Comparison of ENCODE assay signal across 8 cellular contexts in the genomic region with DNA sequence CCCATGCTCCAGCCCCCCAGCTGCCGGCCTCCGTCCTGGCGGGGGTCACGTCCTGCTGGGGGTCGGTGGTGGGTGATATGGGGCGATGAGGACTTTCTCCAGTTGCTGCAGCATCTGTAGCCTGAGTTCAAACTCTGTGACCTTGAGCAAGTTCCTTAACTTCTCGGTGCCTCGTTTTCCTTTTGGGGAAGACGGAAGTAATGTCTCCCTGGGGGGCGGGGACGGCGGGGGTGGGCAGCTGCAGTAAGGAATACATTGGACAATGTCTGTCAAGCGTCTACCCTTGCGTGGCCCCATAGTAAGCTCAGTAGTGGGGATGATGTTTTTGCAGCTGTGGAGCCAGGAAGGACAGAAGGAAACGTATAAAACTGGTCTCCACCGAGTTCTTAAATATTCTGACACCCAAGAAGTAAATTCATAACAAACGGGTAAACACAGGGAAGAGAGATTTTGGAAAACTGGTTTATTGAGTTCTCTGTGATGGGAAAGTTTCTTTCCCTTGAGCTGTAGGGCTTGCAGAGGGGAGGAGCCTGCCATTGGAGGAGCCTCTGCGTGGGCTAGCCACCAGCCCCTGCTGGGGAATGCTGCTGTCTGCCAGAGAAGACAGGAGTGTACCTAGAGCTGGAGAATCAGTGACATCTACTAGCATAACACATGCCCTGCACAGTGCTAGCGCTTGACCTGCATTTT. TPM values are rescaled to one million over a fixed set of nuclear protein-coding genes. Genes with fewer than 3 reads are reported as not detected.
DNase-seq lines count a peak whose midpoint lies in the region; ATAC-seq and TF ChIP-seq lines count a peak whose summit lies in the region.

No MANE protein-coding gene starts in this region.

- no TSS peak for BruUV-seq in IMR-90 (replicated peaks; lab: Mats Ljungman, UMichigan)

- H4K5ac ChIP-seq in IMR-90 (ENCODE audit: low read depth, low read length), result no peak overlapping the region; the same call in 1 of the 2 replicates

- WGBS in IMR-90 (ENCODE audit: extremely low coverage in 2 of 2, insufficient read length in 1 of 2), 2 experiments, result 0% methylated on average over 3 of the region's 19 CpGs; no CpG with 5 or more reads in 1 of the 2 experiments

- no peak for TF ChIP-seq CTCF in IMR-90 (conservative IDR thresholded peaks at IDR 0.05; ENCODE audit: low read depth, low read length)

- dilution Hi-C loops in IMR-90 (cut with HindIII; ENCODE audit: low sequenced_read_pairs, unreplicated experiment), result no loop called here

- peak overlapping the region; percentile 15; the same call in 1 of the 2 replicates for H3K23ac ChIP-seq in IMR-90 (ENCODE audit: low read depth, low read length)

- H3K4ac ChIP-seq in IMR-90 (ENCODE audit: low read depth, low read length), result no peak overlapping the region

- no peak overlapping the region for H2BK15ac ChIP-seq in IMR-90 (ENCODE audit: low read depth, low read length)

- in situ Hi-C loops in IMR-90 (cut with MboI; ENCODE audit: low sequenced_read_pairs), result no loop called here

- TF ChIP-seq RAD21 in IMR-90 (IDR thresholded peaks at IDR 0.05; ENCODE audit: low read length), result no peak

- no peak overlapping the region for H2BK5ac ChIP-seq in IMR-90 (ENCODE audit: low read depth, low read length, poor library complexity, severe bottlenecking)

- no peak overlapping the region for H4K8ac ChIP-seq in IMR-90 (ENCODE audit: low read depth in 2 of 2, low read length in 2 of 2)

- H2AFZ ChIP-seq in IMR-90 (replicated peaks; ENCODE audit: low read length, poor library complexity), result peak overlapping the region; percentile 91

- CTCF ChIA-PET in IMR-90 (lab: Yijun Ruan, JAX), result interaction anchor here (1.6 kb wide), 1 partner anchor 19 kb away, joined by 3 read pairs; no protein-coding TSS in a partner anchor

- H3K4me3 ChIP-seq in IMR-90 (ENCODE audit: insufficient read depth, low read depth, low read length), result peak overlapping the region; percentile 55
- H3K4me3 ChIP-seq in mucosa of stomach (ENCODE audit: low read length), result peak overlapping the region; percentile 75

- no peak overlapping the region for H2AK5ac ChIP-seq in IMR-90 (ENCODE audit: low read depth, low read length)

- intact Hi-C loops in IMR-90 (cut with micrococcal nuclease), result no loop called here

- peak; percentile 38 for DNase-seq in CD1c-positive myeloid dendritic cell (ENCODE audit: extremely low spot score)
- DNase-seq in IMR-90, result peak; percentile 3
- DNase-seq in caudate nucleus (lab: John Stamatoyannopoulos, UW), result peak in 1 of 61 donors; percentile 50
- DNase-seq in HCEC 1CT, result no peak
- no peak for DNase-seq in MV-4-11 (lab: John Stamatoyannopoulos, UW)

- no peak overlapping the region for H3K18ac ChIP-seq in IMR-90 (ENCODE audit: low read depth, low read length)

- H3K4me1 ChIP-seq in IMR-90 (ENCODE audit: control insufficient read depth, insufficient read depth, low read length) (peaks cover 8% of the 10 kb centered on the region; the same call in 1 of the 2 replicates), mucosa of stomach (ENCODE audit: control insufficient read depth, insufficient read depth, low read length) (peaks cover 67% of the 10 kb centered on the region)

- no peak overlapping the region for H3K9ac ChIP-seq in IMR-90 (ENCODE audit: low read depth, low read length)
- H3K9ac ChIP-seq in mucosa of stomach (ENCODE audit: low read length), result peak overlapping the region; percentile 85

- no peaks in the 10 kb centered on the region for H3K9me3 ChIP-seq in IMR-90 (ENCODE audit: control insufficient read depth, insufficient read depth, low read length)
- no peaks in the 10 kb centered on the region for H3K9me3 ChIP-seq in mucosa of stomach (ENCODE audit: control insufficient read depth, low read length)

- no peak overlapping the region for H3K27ac ChIP-seq in IMR-90 (ENCODE audit: insufficient read depth, low read length)
- peak overlapping the region; percentile 92 for H3K27ac ChIP-seq in caudate nucleus (ENCODE audit: low read depth, low read length)

- H3K27me3 ChIP-seq in IMR-90 (ENCODE audit: control insufficient read depth, insufficient read depth, low read length) (peaks cover 59% of the 10 kb centered on the region), mucosa of stomach (ENCODE audit: control insufficient read depth, insufficient read depth, low read length) (no peaks in the 10 kb centered on the region)

- H3K4me2 ChIP-seq in IMR-90 (ENCODE audit: low read depth, low read length), result peak overlapping the region; percentile 84

- TF ChIP-seq POLR2A in IMR-90 (IDR thresholded peaks at IDR 0.05; ENCODE audit: low read depth, low read length), result no peak

- POLR2A ChIA-PET in IMR-90 (lab: Charles Lee; ENCODE audit: unreplicated experiment), result no interaction called here

- H4K91ac ChIP-seq in IMR-90 (ENCODE audit: insufficient read depth, low read depth, low read length), result no peak overlapping the region

- H4K20me1 ChIP-seq in IMR-90 (ENCODE audit: insufficient read depth, low read length), result no peaks in the 10 kb centered on the region; the same call in 1 of the 2 replicates

- H2BK20ac ChIP-seq in IMR-90 (ENCODE audit: low read depth, low read length), result no peak overlapping the region

- H3K36me3 ChIP-seq in IMR-90 (ENCODE audit: control insufficient read depth, insufficient read depth, low read length) (no peaks in the 10 kb centered on the region), mucosa of stomach (ENCODE audit: control insufficient read depth, insufficient read depth, low read length) (no peaks in the 10 kb centered on the region)

- H3K56ac ChIP-seq in IMR-90 (ENCODE audit: extremely low read depth, insufficient read depth, low read length), result no peak overlapping the region

- ATAC-seq in IMR-90 (ENCODE audit: low read depth) (no peak), HG02970 (IDR thresholded peaks at IDR 0.05; ENCODE audit: low FRiP score, unreplicated experiment) (no peak), GM18498 (IDR thresholded peaks at IDR 0.05; ENCODE audit: unreplicated experiment) (no peak)

- no peaks in the 10 kb centered on the region for H3K79me1 ChIP-seq in IMR-90 (ENCODE audit: low read depth in 1 of 2, low read length in 2 of 2)

- no peak overlapping the region for H2BK120ac ChIP-seq in IMR-90 (ENCODE audit: low read depth, low read length)

- no peak overlapping the region for H3K14ac ChIP-seq in IMR-90 (replicated peaks; ENCODE audit: low read depth, low read length)

- peak overlapping the region; percentile 79 for H2AK9ac ChIP-seq in IMR-90 (replicated peaks; ENCODE audit: low read depth, low read length, poor library complexity)

- H3K9me1 ChIP-seq in IMR-90 (ENCODE audit: insufficient read depth, low read length), result no peaks in the 10 kb centered on the region

TF ChIP-seq in IMR-90, 13 proteins besides CTCF, POLR2A, EP300 and RAD21:
- TF ChIP-seq MAFK (IDR thresholded peaks at IDR 0.05; ENCODE audit: low read depth, low read length) (no peak), BHLHE40 (IDR thresholded peaks at IDR 0.05; ENCODE audit: low read depth, low read length) (no peak)

RNA-seq across cellular contexts. Expression of a gene that starts 1.0 kb away (rescaled TPM):
- 0.56 and 0.72 TPM in 2 replicates for total RNA-seq in IMR-90 (2012; rRNA removed)
- 1.0 and 1.2 TPM in 2 replicates for polyA plus RNA-seq in IMR-90 (2012; rRNA removed)
- 0.81 and 1.0 TPM in 2 replicates for polyA plus RNA-seq in IMR-90 (2012; cell fraction: cytosol; rRNA removed)
- 3.1 and 4.1 TPM in 2 replicates for polyA plus RNA-seq in IMR-90 (2012; cell fraction: nucleus; rRNA removed; ENCODE audit: low replicate concordance)

RNA-seq across cellular contexts. Expression of a gene that starts 23.0 kb away (rescaled TPM):
- not detected in 2 replicates for total RNA-seq in IMR-90 (2012; rRNA removed)
- polyA plus RNA-seq in IMR-90 (2012; rRNA removed), result not detected in 2 replicates
- polyA plus RNA-seq in IMR-90 (2012; cell fraction: cytosol; rRNA removed), result not detected in 2 replicates
- not detected in 2 replicates for polyA plus RNA-seq in IMR-90 (2012; cell fraction: nucleus; rRNA removed; ENCODE audit: low replicate concordance)

Comparison
In these comparisons a context has a peak if more than half of its experiments do, and no peak if none do; other contexts are left out.
1. DNase-seq: peak in CD1c-positive myeloid dendritic cell (single experiment) and IMR-90 (single experiment); none in HCEC 1CT (single experiment) and MV-4-11 (single experiment).